ENCODE assay signal across 27 cellular contexts in genomic region chr13:33968520-33969507, GRCh38.
"Had no signal": no experiment of that assay in that cellular context is flagged by ENCODE, and none has a peak within 500 bp of the region (broad histone marks: within the 10 kb centered on the region; RNA-seq: fewer than 3 reads in every experiment).

No MANE protein-coding gene starts in this region.

- ATAC-seq: activated CD8-positive, alpha-beta T cell treated with anti-CD3 and anti-CD28 coated beads for 36 hours; activated T-cell treated with anti-CD3 and anti-CD28 coated beads, Interleukin-2, amount 50 U/mL, for 4 hours; activated T-helper 17 cell treated with anti-CD3 and anti-CD28 coated beads, Interleukin-2, amount 50 U/mL, for 72 hours; effector memory CD8-positive, alpha-beta T cell; esophagus mucosa; heart left ventricle; mucosa of descending colon; natural killer cell treated with Interleukin-12 subunit alpha and Interleukin-12 subunit beta and Interleukin-15 and Interleukin-18, amount 100 ng/mL, for 72 hours; stimulated activated effector memory CD8-positive, alpha-beta T cell treated with anti-CD3 and anti-CD28 coated beads, Interleukin-12 subunit alpha, Interleukin-12 subunit beta, amount 100 ng/mL, for 72 hours had no signal

- H3K36me3 Mint-ChIP-seq: natural killer cell treated with Interleukin-12 subunit alpha and Interleukin-12 subunit beta and Interleukin-15 and Interleukin-18, amount 100 ng/mL, for 72 hours; stimulated activated effector memory CD8-positive, alpha-beta T cell treated with anti-CD3 and anti-CD28 coated beads, Interleukin-12 subunit alpha, Interleukin-12 subunit beta, amount 100 ng/mL, for 72 hours had no signal

- DNase-seq: activated CD4-positive, alpha-beta T cell treated with anti-CD3 and anti-CD28 coated beads for 1 hour; activated CD4-positive, alpha-beta T cell treated with anti-CD3 and anti-CD28 coated beads, Interleukin-2, amount 10 ng/mL, durations not matched to agents 7 days and 5 days; activated CD8-positive, alpha-beta T cell treated with anti-CD3 and anti-CD28 coated beads for 36 hours; activated gamma-delta T cell treated with Interleukin-2 at 50 U/mL for 16 hours; activated naive CD4-positive, alpha-beta T cell treated with anti-CD3 and anti-CD28 coated beads, Interleukin-2, amount 50 U/mL, for 16 hours; activated T-cell treated with anti-CD3 and anti-CD28 coated beads, Interleukin-2, amount 50 U/mL, for 4 hours; amniotic stem cell; caudate nucleus; cortex of kidney; effector memory CD8-positive, alpha-beta T cell; foreskin fibroblast; heart left ventricle; kidney glomerular epithelial cell; left ventricle myocardium inferior; mucosa of descending colon; posterior cingulate gyrus; sigmoid colon; small intestine; stimulated activated CD4-positive, alpha-beta T cell treated with anti-CD3 and anti-CD28 coated beads, Interleukin-4, amount 100 ng/mL, for 24 hours; T-helper 9 cell; trophoblast cell; uterus had no signal

- H3K27me3 Mint-ChIP-seq: activated CD4-positive, alpha-beta T cell treated with anti-CD3 and anti-CD28 coated beads, Interleukin-2, amount 10 ng/mL, durations not matched to agents 7 days and 5 days; activated CD8-positive, alpha-beta T cell treated with anti-CD3 and anti-CD28 coated beads for 36 hours; activated T-helper 17 cell treated with anti-CD3 and anti-CD28 coated beads, Interleukin-2, amount 50 U/mL, for 72 hours; effector memory CD8-positive, alpha-beta T cell; natural killer cell treated with Interleukin-12 subunit alpha and Interleukin-12 subunit beta and Interleukin-15 and Interleukin-18, amount 100 ng/mL, for 72 hours; stimulated activated naive CD8-positive, alpha-beta T cell treated with anti-CD3 and anti-CD28 coated beads, Interleukin-15, Interleukin-2, amounts not matched to agents 100 ng/mL and 50 ng/mL, for 24 hours had no signal

- H3K4me1 Mint-ChIP-seq: activated CD4-positive, alpha-beta T cell treated with anti-CD3 and anti-CD28 coated beads, Interleukin-2, amount 10 ng/mL, durations not matched to agents 7 days and 5 days; activated T-helper 17 cell treated with anti-CD3 and anti-CD28 coated beads, Interleukin-2, amount 50 U/mL, for 72 hours; stimulated activated effector memory CD8-positive, alpha-beta T cell treated with anti-CD3 and anti-CD28 coated beads, Interleukin-12 subunit alpha, Interleukin-12 subunit beta, amount 100 ng/mL, for 72 hours had no signal

- H3K4me3 Mint-ChIP-seq: activated CD4-positive, alpha-beta T cell treated with anti-CD3 and anti-CD28 coated beads, Interleukin-2, amount 10 ng/mL, durations not matched to agents 7 days and 5 days; activated CD8-positive, alpha-beta T cell treated with anti-CD3 and anti-CD28 coated beads for 36 hours; activated T-cell treated with anti-CD3 and anti-CD28 coated beads, Interleukin-2, amount 50 U/mL, for 4 hours; activated T-helper 17 cell treated with anti-CD3 and anti-CD28 coated beads, Interleukin-2, amount 50 U/mL, for 72 hours; effector memory CD8-positive, alpha-beta T cell; natural killer cell treated with Interleukin-12 subunit alpha and Interleukin-12 subunit beta and Interleukin-15 and Interleukin-18, amount 100 ng/mL, for 72 hours; stimulated activated effector memory CD8-positive, alpha-beta T cell treated with anti-CD3 and anti-CD28 coated beads, Interleukin-12 subunit alpha, Interleukin-12 subunit beta, amount 100 ng/mL, for 72 hours; stimulated activated naive CD8-positive, alpha-beta T cell treated with anti-CD3 and anti-CD28 coated beads, Interleukin-15, Interleukin-2, amounts not matched to agents 100 ng/mL and 50 ng/mL, for 24 hours had no signal

- H3K9me3 Mint-ChIP-seq: activated CD4-positive, alpha-beta T cell treated with anti-CD3 and anti-CD28 coated beads, Interleukin-2, amount 10 ng/mL, durations not matched to agents 7 days and 5 days; activated T-cell treated with anti-CD3 and anti-CD28 coated beads, Interleukin-2, amount 50 U/mL, for 4 hours had no signal

- H3K27ac Mint-ChIP-seq: activated CD4-positive, alpha-beta T cell treated with anti-CD3 and anti-CD28 coated beads, Interleukin-2, amount 10 ng/mL, durations not matched to agents 7 days and 5 days; activated CD8-positive, alpha-beta T cell treated with anti-CD3 and anti-CD28 coated beads for 36 hours; activated T-helper 17 cell treated with anti-CD3 and anti-CD28 coated beads, Interleukin-2, amount 50 U/mL, for 72 hours; effector memory CD8-positive, alpha-beta T cell; natural killer cell treated with Interleukin-12 subunit alpha and Interleukin-12 subunit beta and Interleukin-15 and Interleukin-18, amount 100 ng/mL, for 72 hours; stimulated activated effector memory CD8-positive, alpha-beta T cell treated with anti-CD3 and anti-CD28 coated beads, Interleukin-12 subunit alpha, Interleukin-12 subunit beta, amount 100 ng/mL, for 72 hours; stimulated activated naive CD8-positive, alpha-beta T cell treated with anti-CD3 and anti-CD28 coated beads, Interleukin-15, Interleukin-2, amounts not matched to agents 100 ng/mL and 50 ng/mL, for 24 hours had no signal
